14 cellular contexts compared by ENCODE assay signal in genomic region chr1:7388141-7388487, GRCh38.
DNase-seq lines count a peak whose midpoint lies in the region; ATAC-seq and TF ChIP-seq lines count a peak whose summit lies in the region.
"Had no signal": no experiment of that assay in that cellular context is flagged by ENCODE, and none has a peak within 500 bp of the region (broad histone marks: within the 10 kb centered on the region; RNA-seq: fewer than 3 reads in every experiment).

No MANE protein-coding gene starts in this region.

- no peaks in the 10 kb centered on the region for H3K36me3 Mint-ChIP-seq in CD4-positive, alpha-beta T cell (ENCODE audit: low read depth)
- no peaks in the 10 kb centered on the region for H3K36me3 Mint-ChIP-seq in Caco-2 (ENCODE audit: insufficient read depth, unreplicated experiment)
- no peaks in the 10 kb centered on the region for H3K36me3 Mint-ChIP-seq in activated CD8-positive, alpha-beta T cell treated with anti-CD3 and anti-CD28 coated beads, Interleukin-2, amount 10 ng/mL, durations not matched to agents 7 days and 5 days (ENCODE audit: low read depth)
- H3K36me3 Mint-ChIP-seq: naive thymus-derived CD4-positive, alpha-beta T cell had no signal

- ATAC-seq in Right ventricle myocardium inferior (peak; percentile 18), right cardiac atrium (peak; percentile 21 to 25), HG02623 (IDR thresholded peaks at IDR 0.05; ENCODE audit: unreplicated experiment) (no peak)
- ATAC-seq in CD4-positive, alpha-beta T cell (ENCODE audit: poor library complexity): no peak
- no peak for ATAC-seq in activated CD8-positive, alpha-beta T cell treated with anti-CD3 and anti-CD28 coated beads, Interleukin-2, amount 10 ng/mL, durations not matched to agents 7 days and 5 days
- ATAC-seq: naive thymus-derived CD4-positive, alpha-beta T cell had no signal

- H3K4me1 Mint-ChIP-seq in CD4-positive, alpha-beta T cell (ENCODE audit: low read depth): no peaks in the 10 kb centered on the region
- peaks cover 8% of the 10 kb centered on the region for H3K4me1 Mint-ChIP-seq in Caco-2 (ENCODE audit: low read depth, unreplicated experiment)
- no peaks in the 10 kb centered on the region for H3K4me1 Mint-ChIP-seq in activated CD8-positive, alpha-beta T cell treated with anti-CD3 and anti-CD28 coated beads, Interleukin-2, amount 10 ng/mL, durations not matched to agents 7 days and 5 days (ENCODE audit: low read depth)
- H3K4me1 Mint-ChIP-seq: naive thymus-derived CD4-positive, alpha-beta T cell had no signal

- peak overlapping the region; percentile 65 for H3K4me2 ChIP-seq in parathyroid adenoma (ENCODE audit: low read length)

- no peak overlapping the region for H3K27ac Mint-ChIP-seq in CD4-positive, alpha-beta T cell
- H3K27ac Mint-ChIP-seq in Caco-2 (ENCODE audit: unreplicated experiment): no peak overlapping the region
- no peak overlapping the region for H3K27ac Mint-ChIP-seq in activated CD8-positive, alpha-beta T cell treated with anti-CD3 and anti-CD28 coated beads, Interleukin-2, amount 10 ng/mL, durations not matched to agents 7 days and 5 days
- H3K27ac Mint-ChIP-seq: naive thymus-derived CD4-positive, alpha-beta T cell had no signal

- TF ChIP-seq CTCF in parathyroid adenoma (IDR thresholded peaks at IDR 0.05) (no peak), Caco-2 (IDR thresholded peaks at IDR 0.05; ENCODE audit: insufficient read depth in 1 of 2, low read depth in 1 of 2, low read length in 1 of 2, severe bottlenecking in 1 of 2, unreplicated experiment in 1 of 2) (no peak)
- TF ChIP-seq CTCF in CD4-positive, alpha-beta T cell (IDR thresholded peaks at IDR 0.05): no peak

- H3K4me3 Mint-ChIP-seq in CD4-positive, alpha-beta T cell: no peak overlapping the region
- no peak overlapping the region for H3K4me3 Mint-ChIP-seq in Caco-2 (ENCODE audit: unreplicated experiment)
- no peak overlapping the region for H3K4me3 Mint-ChIP-seq in activated CD8-positive, alpha-beta T cell treated with anti-CD3 and anti-CD28 coated beads, Interleukin-2, amount 10 ng/mL, durations not matched to agents 7 days and 5 days
- H3K4me3 Mint-ChIP-seq: naive thymus-derived CD4-positive, alpha-beta T cell had no signal

- no peak overlapping the region for H3K27ac ChIP-seq in right cardiac atrium (ENCODE audit: low read length)
- peak overlapping the region; percentile 36 for H3K27ac ChIP-seq in parathyroid adenoma
- H3K27ac ChIP-seq in CD4-positive, alpha-beta T cell (ENCODE audit: low read depth, low read length): no peak overlapping the region

- intact Hi-C loops in Right ventricle myocardium inferior (cut with DNase I): no loop called here
- intact Hi-C loops in cardiac septum (cut with DNase I): no loop called here
- intact Hi-C loops in right cardiac atrium (cut with DNase I): no loop called here
- intact Hi-C loops in CD4-positive, alpha-beta T cell (cut with DNase I, micrococcal nuclease): no loop called here
- intact Hi-C loops in Caco-2 (cut with micrococcal nuclease; ENCODE audit: unreplicated experiment): no loop called here

- POLR2A ChIA-PET in CD4-positive, alpha-beta T cell (lab: Charles Lee): no interaction called here
- POLR2A ChIA-PET in Caco-2 (lab: Charles Lee): no interaction called here
- POLR2A ChIA-PET in activated CD8-positive, alpha-beta T cell treated with anti-CD3 and anti-CD28 coated beads, Interleukin-2, amount 10 ng/mL, durations not matched to agents 7 days and 5 days (lab: Charles Lee): no interaction called here

- WGBS in right cardiac atrium: 35% methylated on average over 11 of the region's 11 CpGs

- no peaks in the 10 kb centered on the region for H3K79me2 ChIP-seq in parathyroid adenoma

- H3K4me3 ChIP-seq in right cardiac atrium (ENCODE audit: low read length) (no peak overlapping the region), parathyroid adenoma (ENCODE audit: low read depth, low read length) (no peak overlapping the region), Caco-2 (ENCODE audit: low read depth, low read length) (no peak overlapping the region)
- H3K4me3 ChIP-seq: MG63 had no signal

- no peaks in the 10 kb centered on the region for H3K36me3 ChIP-seq in parathyroid adenoma (ENCODE audit: control insufficient read depth, insufficient read depth, low read length)
- H3K36me3 ChIP-seq in Caco-2 (ENCODE audit: control insufficient read depth, insufficient read depth, low read length): no peaks in the 10 kb centered on the region
- H3K36me3 ChIP-seq: MG63 had no signal

- no TSS peak for BruUV-seq in Caco-2 (replicated peaks; lab: Mats Ljungman, UMichigan)

- no peaks in the 10 kb centered on the region for H3K9me3 Mint-ChIP-seq in CD4-positive, alpha-beta T cell
- no peaks in the 10 kb centered on the region for H3K9me3 Mint-ChIP-seq in Caco-2 (ENCODE audit: unreplicated experiment)
- H3K9me3 Mint-ChIP-seq in activated CD8-positive, alpha-beta T cell treated with anti-CD3 and anti-CD28 coated beads, Interleukin-2, amount 10 ng/mL, durations not matched to agents 7 days and 5 days (ENCODE audit: insufficient read depth): no peaks in the 10 kb centered on the region

- no peaks in the 10 kb centered on the region for H3K27me3 Mint-ChIP-seq in CD4-positive, alpha-beta T cell
- no peaks in the 10 kb centered on the region for H3K27me3 Mint-ChIP-seq in Caco-2 (ENCODE audit: insufficient read depth, unreplicated experiment)
- no peaks in the 10 kb centered on the region for H3K27me3 Mint-ChIP-seq in activated CD8-positive, alpha-beta T cell treated with anti-CD3 and anti-CD28 coated beads, Interleukin-2, amount 10 ng/mL, durations not matched to agents 7 days and 5 days (ENCODE audit: low read depth)

- H2AFZ ChIP-seq in parathyroid adenoma: peak overlapping the region; percentile 60

- DNase-seq in Right ventricle myocardium inferior (ENCODE audit: missing footprints): no peak
- DNase-seq in cardiac septum (ENCODE audit: low spot score): no peak
- peak in 2 of 3 donors; percentile 71 to 72 for DNase-seq in right cardiac atrium
- no peak for DNase-seq in CD4-positive, alpha-beta T cell
- no peak for DNase-seq in Caco-2
- no peak for DNase-seq in activated CD8-positive, alpha-beta T cell treated with anti-CD3 and anti-CD28 coated beads, Interleukin-2, amount 10 ng/mL, durations not matched to agents 7 days and 5 days
- DNase-seq: activated naive CD4-positive, alpha-beta T cell; MG63; NCI-H2081; NK-92 treated with Interleukin-12 subunit alpha and Interleukin-12 subunit beta, amount 100 ng/mL, for 24 hours; small intestine had no signal

- H3K4me1 ChIP-seq in right cardiac atrium (ENCODE audit: control insufficient read depth, insufficient read depth, low read length) (peaks cover 8% of the 10 kb centered on the region), parathyroid adenoma (peaks cover 10% of the 10 kb centered on the region), Caco-2 (peaks cover 13% of the 10 kb centered on the region)

- no peaks in the 10 kb centered on the region for H3K27me3 ChIP-seq in right cardiac atrium (ENCODE audit: control insufficient read depth, insufficient read depth)
- no peaks in the 10 kb centered on the region for H3K27me3 ChIP-seq in parathyroid adenoma (ENCODE audit: control insufficient read depth, insufficient read depth, low read length)
- no peaks in the 10 kb centered on the region for H3K27me3 ChIP-seq in CD4-positive, alpha-beta T cell (ENCODE audit: control insufficient read depth, insufficient read depth, low read length)
- no peaks in the 10 kb centered on the region for H3K27me3 ChIP-seq in Caco-2 (replicated peaks; ENCODE audit: control insufficient read depth, insufficient read depth, low read length)
- H3K27me3 ChIP-seq: MG63 had no signal

- H3K9me3 ChIP-seq in right cardiac atrium (ENCODE audit: control insufficient read depth, low read length) (no peaks in the 10 kb centered on the region), parathyroid adenoma (ENCODE audit: control insufficient read depth, low read length) (no peaks in the 10 kb centered on the region), Caco-2 (no peaks in the 10 kb centered on the region)
- no peaks in the 10 kb centered on the region for H3K9me3 ChIP-seq in CD4-positive, alpha-beta T cell (ENCODE audit: control insufficient read depth, low read length)
- H3K9me3 ChIP-seq: MG63 had no signal

- CTCF ChIA-PET in CD4-positive, alpha-beta T cell (lab: Charles Lee): no interaction called here
- CTCF ChIA-PET in Caco-2 (lab: Charles Lee): no interaction called here
- CTCF ChIA-PET in activated CD8-positive, alpha-beta T cell treated with anti-CD3 and anti-CD28 coated beads, Interleukin-2, amount 10 ng/mL, durations not matched to agents 7 days and 5 days (lab: Charles Lee): no interaction called here

- H3K9ac ChIP-seq in parathyroid adenoma: no peak overlapping the region

Comparison
In these comparisons a context has a peak if more than half of its experiments do, and no peak if none do; other contexts are left out.
1. DNase-seq: peak in right cardiac atrium (2 of 3); none in Right ventricle myocardium inferior (single experiment), cardiac septum (single experiment), CD4-positive, alpha-beta T cell (0 of 10), Caco-2 (0 of 2) and activated CD8-positive, alpha-beta T cell treated with anti-CD3 and anti-CD28 coated beads, Interleukin-2, amount 10 ng/mL, durations not matched to agents 7 days and 5 days (single experiment).
2. ATAC-seq: peak in Right ventricle myocardium inferior (single experiment) and right cardiac atrium (2 of 2); none in HG02623 (single experiment), CD4-positive, alpha-beta T cell (single experiment) and activated CD8-positive, alpha-beta T cell treated with anti-CD3 and anti-CD28 coated beads, Interleukin-2, amount 10 ng/mL, durations not matched to agents 7 days and 5 days (single experiment).